Comparison of ENCODE assay signal across 15 cellular contexts in the genomic region with DNA sequence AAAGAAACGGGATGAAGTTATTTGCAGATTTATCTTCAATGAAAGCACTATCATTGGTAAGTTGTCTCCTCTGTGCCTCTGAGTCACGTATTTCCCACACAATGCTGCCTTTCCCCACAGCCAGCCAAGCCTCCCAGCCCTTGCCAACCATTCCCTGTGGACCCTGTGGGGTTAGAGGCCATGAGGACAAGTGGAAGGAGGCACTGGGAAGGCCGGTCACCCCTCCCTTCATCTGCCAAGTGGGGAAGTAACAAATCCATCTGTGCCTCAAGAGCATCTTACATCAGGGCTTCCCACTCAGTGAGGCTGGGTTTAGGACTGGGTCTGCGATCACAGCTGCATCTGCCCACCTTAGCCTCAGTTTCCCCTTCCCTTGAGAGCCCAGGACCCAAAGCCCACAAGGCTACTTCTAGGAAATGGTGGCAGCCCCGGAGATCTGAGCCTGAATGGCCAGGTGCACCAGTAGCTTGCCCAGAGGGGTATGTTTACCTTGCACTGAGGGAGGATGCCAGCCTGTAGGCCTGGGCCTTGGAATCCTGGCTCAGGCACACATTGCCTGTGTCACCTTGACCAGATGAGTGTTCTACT. TPM values are rescaled to one million over a fixed set of nuclear protein-coding genes. Genes with fewer than 3 reads are reported as not detected.
"Had no signal": no experiment of that assay in that cellular context is flagged by ENCODE, and none has a peak within 500 bp of the region (broad histone marks: within the 10 kb centered on the region; RNA-seq: fewer than 3 reads in every experiment).

No MANE protein-coding gene starts in this region.

RNA-seq across cellular contexts. Expression of a gene that starts 16.1 kb away (rescaled TPM):
- total RNA-seq: activated CD4-positive, alpha-beta memory T cell treated with anti-CD3 and anti-CD28 coated beads for 36 hours; activated CD4-positive, alpha-beta T cell treated with anti-CD3 and anti-CD28 coated beads for 36 hours; activated CD8-positive, alpha-beta memory T cell treated with anti-CD3 and anti-CD28 coated beads for 36 hours; activated CD8-positive, alpha-beta T cell treated with anti-CD3 and anti-CD28 coated beads for 36 hours; activated naive CD4-positive, alpha-beta T cell treated with anti-CD3 and anti-CD28 coated beads for 36 hours; activated naive CD4-positive, alpha-beta T cell treated with anti-CD3 and anti-CD28 coated beads, Interleukin-2, amount 50 U/mL, for 72 hours; activated naive CD8-positive, alpha-beta T cell treated with anti-CD3 and anti-CD28 coated beads for 36 hours; activated T-helper 2 cell treated with anti-CD3 and anti-CD28 coated beads, Interferon-gamma antibody, Interleukin-2, Interleukin-4, amounts not matched to agents 10 μg/mL and 5 μg/mL and 100 μg/mL, durations not matched to agents 14 hours and 24 hours and 36 hours; ascending aorta; bronchial epithelial cell; cardiac muscle cell; T-helper 1 cell treated with Interleukin-12 subunit alpha and Interleukin-12 subunit beta and Interleukin-4 antibody, amounts not matched to agents 30 ng/mL and 1 ng/mL, for 36 hours; T-helper 17 cell; T-helper 2 cell treated with Interferon-gamma antibody and Interleukin-4, amounts not matched to agents 100 ng/mL and 5 ng/mL, for 36 hours; WTC11 had no signal
- polyA plus RNA-seq: cardiac muscle cell had no signal
